Comparison of ENCODE assay signal across 21 cellular contexts in genomic region chr2:135587958-135588357, GRCh38. TPM values are rescaled to one million over a fixed set of nuclear protein-coding genes. Genes with fewer than 3 reads are reported as not detected.
DNase-seq lines count a peak whose midpoint lies in the region; ATAC-seq, FAIRE-seq and TF ChIP-seq lines count a peak whose summit lies in the region.
"Had no signal": no experiment of that assay in that cellular context is flagged by ENCODE, and none has a peak within 500 bp of the region (broad histone marks: within the 10 kb centered on the region; RNA-seq: fewer than 3 reads in every experiment).

No MANE protein-coding gene starts in this region.

- peaks cover 10% of the 10 kb centered on the region for H3K9me3 Mint-ChIP-seq in neural progenitor cell
- H3K9me3 Mint-ChIP-seq: stimulated activated memory B cell treated with anti-CD40 and anti-IgM and Interleukin-4, amounts not matched to agents 10 μg/mL and 1 μg/mL and 100 μg/mL, for 72 hours had no signal

- no peak overlapping the region for H3K27ac ChIP-seq in HEK293 (ENCODE audit: extremely low read depth, low read depth, low read length)
- H3K27ac ChIP-seq in cingulate gyrus (ENCODE audit: low read depth, low read length): peak overlapping the region; percentile 26
- no peak overlapping the region for H3K27ac ChIP-seq in neural progenitor cell
- no peak overlapping the region for H3K27ac ChIP-seq in right atrium auricular region
- H3K27ac ChIP-seq: epithelial cell of prostate, lower lobe of right lung, thoracic aorta had no signal

- H3K4me3 Mint-ChIP-seq in neural progenitor cell: no peak overlapping the region
- H3K4me3 Mint-ChIP-seq: CD4-positive, alpha-beta memory T cell; stimulated activated memory B cell treated with anti-CD40 and anti-IgM and Interleukin-4, amounts not matched to agents 10 μg/mL and 1 μg/mL and 100 μg/mL, for 72 hours had no signal

- peaks cover 57% of the 10 kb centered on the region for H3K79me2 ChIP-seq in neural progenitor cell (ENCODE audit: low read depth)

- H3K4me3 ChIP-seq in HEK293 (ENCODE audit: low read depth, low read length) (no peak overlapping the region), neural progenitor cell (no peak overlapping the region), right atrium auricular region (no peak overlapping the region)
- H3K4me3 ChIP-seq: lower lobe of right lung, smooth muscle cell, thoracic aorta had no signal

- peaks cover 15% of the 10 kb centered on the region for H4K20me1 ChIP-seq in neural progenitor cell (ENCODE audit: low read depth)

- no peak overlapping the region for H3K4me2 ChIP-seq in neural progenitor cell
- H3K4me2 ChIP-seq: smooth muscle cell had no signal

- H3K4me1 ChIP-seq in HEK293 (ENCODE audit: control insufficient read depth, insufficient read depth, low read length) (0 out of 2 replicates have a peak, but pooled peaks cover 5% of the 10 kb centered on the region), neural progenitor cell (peaks cover 14% of the 10 kb centered on the region), right atrium auricular region (no peaks in the 10 kb centered on the region)
- H3K4me1 ChIP-seq: lower lobe of right lung had no signal

- no peak overlapping the region for H3K9ac ChIP-seq in neural progenitor cell

- DNase-seq in GM12892 (ENCODE audit: insufficient read length) (no peak), neural progenitor cell (ENCODE audit: low spot score) (no peak), right atrium auricular region (ENCODE audit: low spot score) (no peak)
- DNase-seq in activated CD4-positive, CD25-positive, alpha-beta regulatory T cell (lab: John Stamatoyannopoulos, UW): no peak
- DNase-seq: activated CD4-positive, alpha-beta T cell treated with anti-CD3 and anti-CD28 coated beads for 48 hours; CD4-positive, alpha-beta memory T cell; cerebellar nuclear complex; DMS53; H7; lower lobe of right lung; NCI-H1105; NCI-H1930; NCI-H2227 treated with DMSO at 0.1 percent for 48 hours; nucleus accumbens had no signal

- POLR2A ChIA-PET in HEK293 (lab: Yijun Ruan, JAX): no interaction called here

- peaks cover 10% of the 10 kb centered on the region for H3K36me3 Mint-ChIP-seq in neural progenitor cell

- TF ChIP-seq CTCF in HEK293 (tag by site-specific recombination; IDR thresholded peaks at IDR 0.05) (no peak), neural progenitor cell (IDR thresholded peaks at IDR 0.05) (no peak), right atrium auricular region (IDR thresholded peaks at IDR 0.05) (no peak)

- FAIRE-seq in GM12892 (lab: Jason Lieb, UNC): peak; percentile 51

- peaks cover 8% of the 10 kb centered on the region for H3K4me1 Mint-ChIP-seq in neural progenitor cell

- H3K27me3 Mint-ChIP-seq in neural progenitor cell (ENCODE audit: insufficient read depth, low read depth): no peaks in the 10 kb centered on the region
- H3K27me3 Mint-ChIP-seq: CD4-positive, alpha-beta memory T cell; stimulated activated memory B cell treated with anti-CD40 and anti-IgM and Interleukin-4, amounts not matched to agents 10 μg/mL and 1 μg/mL and 100 μg/mL, for 72 hours had no signal

- peak overlapping the region; percentile 0 for H3K27ac Mint-ChIP-seq in neural progenitor cell
- H3K27ac Mint-ChIP-seq: stimulated activated memory B cell treated with anti-CD40 and anti-IgM and Interleukin-4, amounts not matched to agents 10 μg/mL and 1 μg/mL and 100 μg/mL, for 72 hours had no signal

- H3K9me3 ChIP-seq in HEK293 (ENCODE audit: control insufficient read depth, insufficient read depth, low read depth, low read length) (no peaks in the 10 kb centered on the region), neural progenitor cell (ENCODE audit: low read depth) (peaks cover 7% of the 10 kb centered on the region), right atrium auricular region (peaks cover 0 to 9% of the 10 kb centered on the region in 2 donors)
- H3K9me3 ChIP-seq: lower lobe of right lung had no signal

- no peak for ATAC-seq in GM21390 (IDR thresholded peaks at IDR 0.05; ENCODE audit: unreplicated experiment)
- ATAC-seq: lower lobe of right lung; stimulated activated memory B cell treated with anti-CD40 and anti-IgM and Interleukin-4, amounts not matched to agents 10 μg/mL and 1 μg/mL and 100 μg/mL, for 72 hours had no signal

- no peaks in the 10 kb centered on the region for H3F3A ChIP-seq in neural progenitor cell (ENCODE audit: low read depth)

- H2AFZ ChIP-seq in neural progenitor cell (replicated peaks): no peak overlapping the region

- CTCF ChIA-PET in HEK293 (lab: Yijun Ruan, JAX): no interaction called here

- H3K27me3 ChIP-seq in neural progenitor cell (no peaks in the 10 kb centered on the region), right atrium auricular region (no peaks in the 10 kb centered on the region)

- no peak for TF ChIP-seq POLR2A in GM12892 (IDR thresholded peaks at IDR 0.05; ENCODE audit: low read depth, low read length)

- H3K36me3 ChIP-seq in HEK293 (ENCODE audit: control insufficient read depth in 2 of 2, insufficient read depth in 1 of 2, low read length in 2 of 2): no peaks in the 10 kb centered on the region
- no peaks in the 10 kb centered on the region for H3K36me3 ChIP-seq in neural progenitor cell
- H3K36me3 ChIP-seq in right atrium auricular region: no peaks in the 10 kb centered on the region
- H3K36me3 ChIP-seq: lower lobe of right lung, thoracic aorta had no signal

TF ChIP-seq in HEK293, 187 proteins besides CTCF, POLR2A, EP300 and RAD21:
- TF ChIP-seq PRDM1 (tag by site-specific recombination; IDR thresholded peaks at IDR 0.05) (peak; percentile 70), GLIS2 (tag by site-specific recombination; IDR thresholded peaks at IDR 0.05) (no peak), ZNF366 (tag by site-specific recombination; conservative IDR thresholded peaks at IDR 0.05) (peak; percentile 55; the same call in 1 of the 2 replicates), TSHZ1 (tag by site-specific recombination; IDR thresholded peaks at IDR 0.05; ENCODE audit: borderline replicate concordance) (no peak), ZNF169 (tag by site-specific recombination; IDR thresholded peaks at IDR 0.05) (no peak), ZNF548 (tag by site-specific recombination; IDR thresholded peaks at IDR 0.05) (no peak), PBX3 (CRISPR knock-in tag; IDR thresholded peaks at IDR 0.05) (no peak)

RNA-seq across cellular contexts. Expression of gene R3HDM1, which starts 56.7 kb away (rescaled TPM):
- 36.5 TPM for polyA plus RNA-seq in GM12892 (2012; ENCODE audit: missing spikeins)
- total RNA-seq in neural progenitor cell (ENCODE audit: low replicate concordance) (35.3 and 49.4 TPM in 2 replicates), right atrium auricular region (10 to 100 TPM; 12.1 to 14.3 TPM)

RNA-seq across cellular contexts. Expression of gene ZRANB3, which starts 56.9 kb away (rescaled TPM):
- polyA plus RNA-seq in GM12892 (2012; ENCODE audit: missing spikeins): 10.0 TPM
- total RNA-seq in neural progenitor cell (ENCODE audit: low replicate concordance): 20.3 and 35.9 TPM in 2 replicates
- total RNA-seq in right atrium auricular region: 1 to 10 TPM; 1.6 to 2.3 TPM
